In the genomic region with DNA sequence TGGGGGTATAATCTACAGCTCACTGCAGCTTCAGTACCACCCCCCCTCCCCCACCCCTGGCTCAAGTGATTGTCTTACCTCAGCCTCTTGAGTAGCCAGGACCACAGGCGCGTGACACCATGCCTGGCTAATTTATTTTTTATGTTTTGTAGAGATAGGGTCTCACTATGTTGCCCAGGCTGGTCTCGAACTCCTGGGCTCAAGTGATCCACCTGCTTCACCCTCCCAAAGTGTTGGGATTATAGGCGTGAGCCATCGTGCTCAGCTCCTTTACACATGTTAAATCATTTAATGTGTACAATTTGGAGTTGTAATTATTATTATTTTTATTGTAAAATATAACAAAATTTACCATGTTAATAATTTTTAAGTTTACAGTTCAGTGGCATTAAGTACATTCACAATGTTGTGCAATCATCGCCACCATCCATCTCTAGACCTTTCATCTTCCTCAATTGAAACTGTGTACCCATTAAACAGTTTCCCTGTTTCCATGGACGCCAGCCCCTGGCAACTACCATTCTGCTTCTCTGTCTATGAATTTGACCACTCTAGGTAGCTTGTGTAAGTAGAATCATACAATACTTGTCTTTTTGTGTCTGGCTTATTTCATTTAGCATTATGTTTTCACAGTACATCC, we compare ENCODE assay signal across 23 cellular contexts.
"Had no signal": no experiment of that assay in that cellular context is flagged by ENCODE, and none has a peak within 500 bp of the region (broad histone marks: within the 10 kb centered on the region; RNA-seq: fewer than 3 reads in every experiment).

No MANE protein-coding gene starts in this region.

- H3K27me3 Mint-ChIP-seq: activated CD4-positive, alpha-beta memory T cell treated with anti-CD3 and anti-CD28 coated beads for 36 hours; naive thymus-derived CD8-positive, alpha-beta T cell; stimulated activated naive CD8-positive, alpha-beta T cell treated with anti-CD3 and anti-CD28 coated beads, Interleukin-15, amount 100 ng/mL, for 72 hours had no signal

- FAIRE-seq: endothelial cell of umbilical vein, small intestine, urothelium cell line had no signal

- H3K27ac Mint-ChIP-seq: activated CD4-positive, alpha-beta memory T cell treated with anti-CD3 and anti-CD28 coated beads for 36 hours; activated naive CD4-positive, alpha-beta T cell treated with anti-CD3 and anti-CD28 coated beads for 36 hours; stimulated activated effector memory CD8-positive, alpha-beta T cell treated with anti-CD3 and anti-CD28 coated beads, Interleukin-12 subunit alpha, Interleukin-12 subunit beta, amount 100 ng/mL, for 72 hours; stimulated activated naive CD8-positive, alpha-beta T cell treated with anti-CD3 and anti-CD28 coated beads, Interleukin-15, amount 100 ng/mL, for 72 hours had no signal

- H3K9me3 ChIP-seq: suprapubic skin, tibial nerve had no signal

- H3K36me3 ChIP-seq: brain microvascular endothelial cell, suprapubic skin, tibial nerve had no signal

- ATAC-seq: esophagus mucosa; left lobe of liver; naive thymus-derived CD8-positive, alpha-beta T cell; sciatic nerve; stimulated activated effector memory CD8-positive, alpha-beta T cell treated with anti-CD3 and anti-CD28 coated beads, Interleukin-12 subunit alpha, Interleukin-12 subunit beta, amount 100 ng/mL, for 72 hours; stimulated activated naive CD8-positive, alpha-beta T cell treated with anti-CD3 and anti-CD28 coated beads, Interleukin-15, amount 100 ng/mL, for 72 hours had no signal

- H3K9me3 Mint-ChIP-seq: activated CD4-positive, alpha-beta memory T cell treated with anti-CD3 and anti-CD28 coated beads for 36 hours; activated naive CD4-positive, alpha-beta T cell treated with anti-CD3 and anti-CD28 coated beads for 36 hours; stimulated activated effector memory CD8-positive, alpha-beta T cell treated with anti-CD3 and anti-CD28 coated beads, Interleukin-12 subunit alpha, Interleukin-12 subunit beta, amount 100 ng/mL, for 72 hours had no signal

- DNase-seq: activated CD4-positive, alpha-beta memory T cell treated with anti-CD3 and anti-CD28 coated beads for 36 hours; activated CD4-positive, alpha-beta T cell treated with anti-CD3 and anti-CD28 coated beads for 48 hours; activated naive CD4-positive, alpha-beta T cell treated with anti-CD3 and anti-CD28 coated beads for 36 hours; activated T-cell treated with anti-CD3 and anti-CD28 coated beads, Interleukin-2, amount 50 U/mL, for 48 hours; aorta; brain microvascular endothelial cell; central memory CD4-positive, alpha-beta T cell; dermis blood vessel endothelial cell; effector memory CD4-positive, alpha-beta T cell; foreskin melanocyte; naive thymus-derived CD8-positive, alpha-beta T cell; small intestine; stimulated activated CD4-positive, alpha-beta T cell treated with anti-CD3 and anti-CD28 coated beads, Interleukin-2, amount 100 ng/mL, for 24 hours; stimulated activated naive CD8-positive, alpha-beta T cell treated with anti-CD3 and anti-CD28 coated beads, Interleukin-15, amount 100 ng/mL, for 72 hours had no signal

- H3K4me3 Mint-ChIP-seq: activated CD4-positive, alpha-beta memory T cell treated with anti-CD3 and anti-CD28 coated beads for 36 hours; activated naive CD4-positive, alpha-beta T cell treated with anti-CD3 and anti-CD28 coated beads for 36 hours; stimulated activated effector memory CD8-positive, alpha-beta T cell treated with anti-CD3 and anti-CD28 coated beads, Interleukin-12 subunit alpha, Interleukin-12 subunit beta, amount 100 ng/mL, for 72 hours; stimulated activated naive CD8-positive, alpha-beta T cell treated with anti-CD3 and anti-CD28 coated beads, Interleukin-15, amount 100 ng/mL, for 72 hours had no signal

- H3K27ac ChIP-seq: brain microvascular endothelial cell, suprapubic skin, tibial nerve had no signal

- H3K27me3 ChIP-seq: brain microvascular endothelial cell, suprapubic skin, tibial nerve had no signal

- H3K4me3 ChIP-seq: lung, suprapubic skin, tibial nerve had no signal
